In the genomic region with DNA sequence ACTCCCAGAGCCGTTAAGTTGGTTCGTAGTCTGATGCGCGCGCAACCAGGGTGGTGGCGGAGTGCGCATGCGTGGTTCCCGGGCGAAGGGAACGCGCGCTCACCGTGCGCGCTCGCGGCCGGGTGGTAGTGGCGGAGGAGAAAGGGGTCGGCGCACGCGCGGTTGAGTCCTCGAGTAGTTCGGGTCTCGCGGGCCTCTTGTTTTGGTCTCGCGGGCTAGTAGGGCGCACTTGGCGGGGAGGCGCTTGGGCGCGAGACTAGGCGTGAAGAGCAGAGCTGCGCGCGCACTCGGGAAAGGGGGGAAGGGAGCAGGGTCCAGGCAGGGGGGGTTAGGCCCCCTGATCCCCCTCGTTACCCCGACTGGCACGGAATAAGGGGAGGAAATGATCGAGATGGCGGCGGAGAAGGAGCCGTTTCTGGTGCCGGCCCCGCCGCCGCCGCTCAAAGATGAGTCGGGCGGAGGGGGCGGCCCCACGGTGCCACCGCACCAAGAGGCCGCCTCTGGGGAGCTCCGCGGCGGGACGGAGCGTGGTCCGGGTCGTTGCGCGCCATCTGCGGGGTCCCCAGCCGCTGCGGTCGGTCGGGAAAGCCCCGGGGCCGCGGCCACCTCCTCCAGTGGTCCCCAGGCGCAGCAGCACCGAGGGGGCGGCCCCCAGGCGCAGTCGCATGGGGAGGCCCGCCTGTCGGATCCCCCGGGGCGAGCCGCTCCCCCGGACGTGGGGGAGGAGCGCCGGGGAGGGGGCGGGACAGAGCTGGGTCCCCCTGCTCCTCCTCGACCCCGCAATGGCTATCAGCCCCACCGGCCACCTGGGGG, we compare ENCODE assay signal across 8 cellular contexts. TPM values are rescaled to one million over a fixed set of nuclear protein-coding genes. Genes with fewer than 3 reads are reported as not detected.
A peak's percentile ranks its signal among the peaks of the same experiment; 100 is the strongest.
DNase-seq lines count a peak whose midpoint lies in the region; ATAC-seq and TF ChIP-seq lines count a peak whose summit lies in the region.

A gene with protein sequence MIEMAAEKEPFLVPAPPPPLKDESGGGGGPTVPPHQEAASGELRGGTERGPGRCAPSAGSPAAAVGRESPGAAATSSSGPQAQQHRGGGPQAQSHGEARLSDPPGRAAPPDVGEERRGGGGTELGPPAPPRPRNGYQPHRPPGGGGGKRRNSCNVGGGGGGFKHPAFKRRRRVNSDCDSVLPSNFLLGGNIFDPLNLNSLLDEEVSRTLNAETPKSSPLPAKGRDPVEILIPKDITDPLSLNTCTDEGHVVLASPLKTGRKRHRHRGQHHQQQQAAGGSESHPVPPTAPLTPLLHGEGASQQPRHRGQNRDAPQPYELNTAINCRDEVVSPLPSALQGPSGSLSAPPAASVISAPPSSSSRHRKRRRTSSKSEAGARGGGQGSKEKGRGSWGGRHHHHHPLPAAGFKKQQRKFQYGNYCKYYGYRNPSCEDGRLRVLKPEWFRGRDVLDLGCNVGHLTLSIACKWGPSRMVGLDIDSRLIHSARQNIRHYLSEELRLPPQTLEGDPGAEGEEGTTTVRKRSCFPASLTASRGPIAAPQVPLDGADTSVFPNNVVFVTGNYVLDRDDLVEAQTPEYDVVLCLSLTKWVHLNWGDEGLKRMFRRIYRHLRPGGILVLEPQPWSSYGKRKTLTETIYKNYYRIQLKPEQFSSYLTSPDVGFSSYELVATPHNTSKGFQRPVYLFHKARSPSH (plus strand): TSS at position 195 of the 813 bp plus-strand sequence. CDS start 188 bp downstream, at position 383.

- H3K9me3 ChIP-seq in A673 (ENCODE audit: low read depth, low read length, poor library complexity, severe bottlenecking): peaks cover 4% of the 10 kb centered on the region
- no peaks in the 10 kb centered on the region for H3K9me3 ChIP-seq in breast epithelium
- peaks cover 4% of the 10 kb centered on the region; the same call in 1 of the 2 replicates for H3K9me3 ChIP-seq in iPS-20b (ENCODE audit: insufficient read depth, low read depth, low read length)
- H3K9me3 ChIP-seq in skeletal muscle tissue (ENCODE audit: control insufficient read depth in 3 of 3, low read length in 3 of 3): no peaks in the 10 kb centered on the region

- H3K9ac ChIP-seq in iPS-20b (ENCODE audit: low read depth, low read length) (peak within 1 kb of the TSS; percentile 98), skeletal muscle tissue (ENCODE audit: low read depth in 1 of 3, low read length in 3 of 3) (peak within 1 kb of the TSS; percentile 98 to 99 (median 98))

- BruUV-seq in A673 (replicated peaks; lab: Mats Ljungman, UMichigan): TSS peak; percentile 55

- DNase-seq in A673 (ENCODE audit: low spot score) (peak; percentile 98), NCI-H2227 treated with DMSO at 0.1 percent for 48 hours (lab: John Stamatoyannopoulos, UW) (peak; percentile 98), breast epithelium (ENCODE audit: low spot score in 2 of 2) (peak; percentile 96)

- H3K27ac ChIP-seq in A673 (ENCODE audit: low read depth, low read length, poor library complexity, severe bottlenecking) (peak within 1 kb of the TSS; percentile 99), breast epithelium (peak within 1 kb of the TSS; percentile 99 to 100), iPS-20b (ENCODE audit: low read length) (peak within 1 kb of the TSS; percentile 96), skeletal muscle tissue (ENCODE audit: low read depth, low read length) (peak within 1 kb of the TSS; percentile 100)

- TF ChIP-seq POLR2A in breast epithelium (IDR thresholded peaks at IDR 0.05): no peak

- POLR2A ChIA-PET in A673 (lab: Charles Lee; ENCODE audit: low non-redundant PET): interaction anchor here (0.6 to 0.7 kb wide), 2 partner anchors 33 to 281 kb away, joined by 3 to 4 read pairs; partner anchors contain the start of gene LAMTOR4

- TF ChIP-seq CTCF in A673 (conservative IDR thresholded peaks at IDR 0.05; ENCODE audit: low read depth, low read length) (no peak), WI38 (IDR thresholded peaks at IDR 0.05; ENCODE audit: low read depth, low read length) (no peak), breast epithelium (IDR thresholded peaks at IDR 0.05) (no peak)

- H3K4me1 ChIP-seq in A673 (ENCODE audit: insufficient read depth, low read length, poor library complexity, severe bottlenecking) (peaks cover 23% of the 10 kb centered on the region), breast epithelium (peaks cover 8 to 28% of the 10 kb centered on the region in 2 donors), iPS-20b (ENCODE audit: insufficient read depth, low read length) (peaks cover 18% of the 10 kb centered on the region; the same call in 1 of the 2 replicates), skeletal muscle tissue (ENCODE audit: control insufficient read depth in 3 of 3, insufficient read depth in 3 of 3, low read length in 3 of 3) (peaks cover 38 to 46% (median 41%) of the 10 kb centered on the region in 3 donors)

- H3K36me3 ChIP-seq in A673 (ENCODE audit: insufficient read depth, low read length, poor library complexity, severe bottlenecking): peaks cover 39% of the 10 kb centered on the region
- H3K36me3 ChIP-seq in breast epithelium: no peaks in the 10 kb centered on the region
- H3K36me3 ChIP-seq in iPS-20b (ENCODE audit: insufficient read depth, low read depth, low read length): peaks cover 42% of the 10 kb centered on the region
- peaks cover 20 to 28% (median 21%) of the 10 kb centered on the region in 3 donors for H3K36me3 ChIP-seq in skeletal muscle tissue (ENCODE audit: control insufficient read depth in 3 of 3, insufficient read depth in 3 of 3, low read length in 3 of 3)

- ATAC-seq in GM18873 (IDR thresholded peaks at IDR 0.05; ENCODE audit: low FRiP score, unreplicated experiment) (peak; percentile 14), HG03135 (IDR thresholded peaks at IDR 0.05; ENCODE audit: unreplicated experiment) (peak; percentile 36)

- no peaks in the 10 kb centered on the region for H3K27me3 ChIP-seq in A673 (replicated peaks; ENCODE audit: insufficient read depth, low read depth, low read length, poor library complexity)
- H3K27me3 ChIP-seq in breast epithelium: no peaks in the 10 kb centered on the region
- H3K27me3 ChIP-seq in iPS-20b (ENCODE audit: insufficient read depth, low read length): peaks cover 10% of the 10 kb centered on the region; the same call in 1 of the 2 replicates
- no peaks in the 10 kb centered on the region for H3K27me3 ChIP-seq in skeletal muscle tissue (ENCODE audit: control insufficient read depth in 3 of 3, insufficient read depth in 3 of 3, low read length in 3 of 3)

- intact Hi-C loops in A673 (cut with micrococcal nuclease; ENCODE audit: unreplicated experiment): no loop called here
- intact Hi-C loops in breast epithelium (cut with DNase I; ENCODE audit: low total_unique reads): no loop called here

- CTCF ChIA-PET in A673 (lab: Charles Lee): interaction anchor here (0.6 to 1.3 kb wide), 2 partner anchors 313 to 436 kb away, joined by 3 to 4 read pairs; no protein-coding TSS in a partner anchor

- peak within 1 kb of the TSS; percentile 93 for H3K4me3 ChIP-seq in A673 (ENCODE audit: low read depth, low read length, poor library complexity, severe bottlenecking)
- peak within 1 kb of the TSS; percentile 81 for H3K4me3 ChIP-seq in WI38 (ENCODE audit: low read depth, low read length)
- peak within 1 kb of the TSS; percentile 85 to 98 (median 88) for H3K4me3 ChIP-seq in breast epithelium
- H3K4me3 ChIP-seq in iPS-20b (ENCODE audit: low read length): peak within 1 kb of the TSS; percentile 95
- H3K4me3 ChIP-seq in skeletal muscle tissue (ENCODE audit: low read length in 3 of 3): peak within 1 kb of the TSS; percentile 89 to 93 (median 92)

RNA-seq across cellular contexts. Expression of the gene that starts here (rescaled TPM):
- total RNA-seq in A673 (2021) (65.3 and 85.9 TPM in 2 replicates), breast epithelium (10 to 100 TPM; 26.5 to 41.4 (median 40.6) TPM), skeletal muscle tissue (30.8 TPM)

Comparison
In these comparisons a context has a peak if more than half of its experiments do, and no peak if none do; other contexts are left out.
1. Peak in every context shown above with its lines: DNase-seq, ATAC-seq, H3K4me3 ChIP-seq and H3K27ac ChIP-seq.